ENCODE assay signal across 1 cellular context in the genomic region with DNA sequence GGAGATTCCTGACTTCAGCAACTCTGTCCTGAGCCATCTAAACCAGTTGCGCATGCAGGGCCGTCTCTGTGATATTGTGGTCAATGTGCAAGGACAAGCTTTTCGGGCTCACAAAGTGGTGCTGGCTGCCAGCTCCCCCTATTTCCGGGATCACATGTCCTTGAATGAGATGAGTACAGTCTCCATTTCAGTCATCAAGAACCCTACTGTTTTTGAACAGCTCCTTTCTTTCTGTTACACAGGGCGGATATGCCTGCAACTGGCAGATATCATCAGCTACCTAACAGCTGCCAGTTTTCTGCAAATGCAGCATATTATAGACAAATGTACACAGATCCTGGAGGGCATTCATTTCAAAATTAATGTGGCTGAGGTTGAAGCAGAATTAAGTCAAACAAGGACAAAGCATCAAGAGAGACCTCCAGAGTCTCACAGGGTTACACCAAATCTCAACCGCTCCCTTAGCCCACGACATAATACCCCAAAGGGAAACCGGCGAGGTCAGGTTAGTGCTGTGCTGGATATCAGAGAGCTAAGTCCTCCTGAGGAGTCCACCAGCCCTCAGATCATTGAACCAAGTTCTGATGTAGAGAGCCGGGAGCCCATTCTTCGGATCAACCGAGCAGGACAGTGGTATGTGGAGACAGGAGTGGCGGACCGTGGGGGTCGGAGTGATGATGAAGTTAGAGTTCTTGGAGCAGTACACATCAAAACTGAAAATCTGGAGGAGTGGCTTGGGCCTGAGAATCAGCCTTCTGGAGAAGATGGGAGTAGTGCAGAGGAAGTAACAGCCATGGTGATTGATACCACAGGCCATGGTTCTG.
TF ChIP-seq lines count a peak whose summit lies in the region.

No MANE protein-coding gene starts in this region.

TF ChIP-seq in K562, 482 proteins besides CTCF, POLR2A, EP300 and RAD21 (continued from another document and continues in another):
- TF ChIP-seq, protein P1, sequence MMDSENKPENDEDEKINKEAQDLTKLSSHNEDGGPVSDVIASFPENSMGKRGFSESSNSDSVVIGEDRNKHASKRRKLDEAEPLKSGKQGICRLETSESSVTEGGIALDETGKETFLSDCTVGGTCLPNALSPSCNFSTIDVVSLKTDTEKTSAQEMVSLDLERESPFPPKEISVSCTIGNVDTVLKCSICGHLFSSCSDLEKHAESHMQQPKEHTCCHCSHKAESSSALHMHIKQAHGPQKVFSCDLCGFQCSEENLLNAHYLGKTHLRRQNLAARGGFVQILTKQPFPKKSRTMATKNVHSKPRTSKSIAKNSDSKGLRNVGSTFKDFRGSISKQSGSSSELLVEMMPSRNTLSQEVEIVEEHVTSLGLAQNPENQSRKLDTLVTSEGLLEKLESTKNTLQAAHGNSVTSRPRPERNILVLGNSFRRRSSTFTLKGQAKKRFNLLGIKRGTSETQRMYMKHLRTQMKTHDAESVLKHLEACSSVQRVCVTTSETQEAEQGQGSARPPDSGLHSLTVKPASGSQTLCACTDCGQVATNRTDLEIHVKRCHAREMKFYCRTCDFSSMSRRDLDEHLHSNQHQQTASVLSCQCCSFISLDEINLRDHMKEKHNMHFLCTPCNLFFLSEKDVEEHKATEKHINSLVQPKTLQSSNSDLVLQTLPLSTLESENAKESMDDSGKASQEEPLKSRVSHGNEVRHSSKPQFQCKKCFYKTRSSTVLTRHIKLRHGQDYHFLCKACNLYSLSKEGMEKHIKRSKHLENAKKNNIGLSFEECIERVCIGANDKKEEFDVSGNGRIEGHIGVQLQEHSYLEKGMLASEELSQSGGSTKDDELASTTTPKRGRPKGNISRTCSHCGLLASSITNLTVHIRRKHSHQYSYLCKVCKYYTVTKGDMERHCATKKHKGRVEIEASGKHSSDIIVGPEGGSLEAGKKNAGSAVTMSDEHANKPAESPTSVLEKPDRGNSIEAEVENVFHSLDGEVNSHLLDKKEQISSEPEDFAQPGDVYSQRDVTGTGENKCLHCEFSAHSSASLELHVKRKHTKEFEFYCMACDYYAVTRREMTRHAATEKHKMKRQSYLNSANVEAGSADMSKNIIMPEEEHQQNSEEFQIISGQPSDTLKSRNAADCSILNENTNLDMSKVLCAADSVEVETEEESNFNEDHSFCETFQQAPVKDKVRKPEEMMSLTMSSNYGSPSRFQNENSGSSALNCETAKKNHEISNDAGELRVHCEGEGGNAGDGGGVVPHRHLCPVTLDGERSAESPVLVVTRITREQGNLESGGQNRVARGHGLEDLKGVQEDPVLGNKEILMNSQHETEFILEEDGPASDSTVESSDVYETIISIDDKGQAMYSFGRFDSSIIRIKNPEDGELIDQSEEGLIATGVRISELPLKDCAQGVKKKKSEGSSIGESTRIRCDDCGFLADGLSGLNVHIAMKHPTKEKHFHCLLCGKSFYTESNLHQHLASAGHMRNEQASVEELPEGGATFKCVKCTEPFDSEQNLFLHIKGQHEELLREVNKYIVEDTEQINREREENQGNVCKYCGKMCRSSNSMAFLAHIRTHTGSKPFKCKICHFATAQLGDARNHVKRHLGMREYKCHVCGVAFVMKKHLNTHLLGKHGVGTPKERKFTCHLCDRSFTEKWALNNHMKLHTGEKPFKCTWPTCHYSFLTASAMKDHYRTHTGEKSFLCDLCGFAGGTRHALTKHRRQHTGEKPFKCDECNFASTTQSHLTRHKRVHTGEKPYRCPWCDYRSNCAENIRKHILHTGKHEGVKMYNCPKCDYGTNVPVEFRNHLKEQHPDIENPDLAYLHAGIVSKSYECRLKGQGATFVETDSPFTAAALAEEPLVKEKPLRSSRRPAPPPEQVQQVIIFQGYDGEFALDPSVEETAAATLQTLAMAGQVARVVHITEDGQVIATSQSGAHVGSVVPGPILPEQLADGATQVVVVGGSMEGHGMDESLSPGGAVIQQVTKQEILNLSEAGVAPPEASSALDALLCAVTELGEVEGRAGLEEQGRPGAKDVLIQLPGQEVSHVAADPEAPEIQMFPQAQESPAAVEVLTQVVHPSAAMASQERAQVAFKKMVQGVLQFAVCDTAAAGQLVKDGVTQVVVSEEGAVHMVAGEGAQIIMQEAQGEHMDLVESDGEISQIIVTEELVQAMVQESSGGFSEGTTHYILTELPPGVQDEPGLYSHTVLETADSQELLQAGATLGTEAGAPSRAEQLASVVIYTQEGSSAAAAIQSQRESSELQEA (IDR thresholded peaks at IDR 0.05; ENCODE audit: low read depth) = no peak
- TF ChIP-seq HNRNPUL1 (IDR thresholded peaks at IDR 0.05; ENCODE audit: low read length) (no peak), DMBX1 (CRISPR knock-in tag; IDR thresholded peaks at IDR 0.05; ENCODE audit: borderline replicate concordance) (no peak), MAFG (tag; conservative IDR thresholded peaks at IDR 0.05) (peak; percentile 86), ZNF76 (CRISPR knock-in tag; IDR thresholded peaks at IDR 0.05; ENCODE audit: borderline replicate concordance) (no peak), ZNF668 (CRISPR knock-in tag; IDR thresholded peaks at IDR 0.05) (no peak), LCOR (CRISPR knock-in tag; IDR thresholded peaks at IDR 0.05) (no peak), SRSF1 (IDR thresholded peaks at IDR 0.05; ENCODE audit: low read depth, low read length) (no peak), CBX1 (IDR thresholded peaks at IDR 0.05; ENCODE audit: low read depth) (no peak), CHD1 (IDR thresholded peaks at IDR 0.05; ENCODE audit: low read length) (no peak), NELFE (IDR thresholded peaks at IDR 0.05; ENCODE audit: insufficient read depth, insufficient read length) (no peak), BRCA1 (IDR thresholded peaks at IDR 0.05) (no peak), BRCA1 (CRISPR knock-in tag; IDR thresholded peaks at IDR 0.05) (no peak), KLF1 (tag; IDR thresholded peaks at IDR 0.05) (no peak), FOXM1 (IDR thresholded peaks at IDR 0.05; ENCODE audit: low read depth) (no peak), FOXM1 (CRISPR knock-in tag; IDR thresholded peaks at IDR 0.05; ENCODE audit: low read depth) (no peak)
- TF ChIP-seq, protein P2, sequence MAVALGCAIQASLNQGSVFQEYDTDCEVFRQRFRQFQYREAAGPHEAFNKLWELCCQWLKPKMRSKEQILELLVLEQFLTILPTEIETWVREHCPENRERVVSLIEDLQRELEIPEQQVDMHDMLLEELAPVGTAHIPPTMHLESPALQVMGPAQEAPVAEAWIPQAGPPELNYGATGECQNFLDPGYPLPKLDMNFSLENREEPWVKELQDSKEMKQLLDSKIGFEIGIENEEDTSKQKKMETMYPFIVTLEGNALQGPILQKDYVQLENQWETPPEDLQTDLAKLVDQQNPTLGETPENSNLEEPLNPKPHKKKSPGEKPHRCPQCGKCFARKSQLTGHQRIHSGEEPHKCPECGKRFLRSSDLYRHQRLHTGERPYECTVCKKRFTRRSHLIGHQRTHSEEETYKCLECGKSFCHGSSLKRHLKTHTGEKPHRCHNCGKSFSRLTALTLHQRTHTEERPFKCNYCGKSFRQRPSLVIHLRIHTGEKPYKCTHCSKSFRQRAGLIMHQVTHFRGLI (CRISPR knock-in tag; IDR thresholded peaks at IDR 0.05) = no peak
- TF ChIP-seq, protein P3, sequence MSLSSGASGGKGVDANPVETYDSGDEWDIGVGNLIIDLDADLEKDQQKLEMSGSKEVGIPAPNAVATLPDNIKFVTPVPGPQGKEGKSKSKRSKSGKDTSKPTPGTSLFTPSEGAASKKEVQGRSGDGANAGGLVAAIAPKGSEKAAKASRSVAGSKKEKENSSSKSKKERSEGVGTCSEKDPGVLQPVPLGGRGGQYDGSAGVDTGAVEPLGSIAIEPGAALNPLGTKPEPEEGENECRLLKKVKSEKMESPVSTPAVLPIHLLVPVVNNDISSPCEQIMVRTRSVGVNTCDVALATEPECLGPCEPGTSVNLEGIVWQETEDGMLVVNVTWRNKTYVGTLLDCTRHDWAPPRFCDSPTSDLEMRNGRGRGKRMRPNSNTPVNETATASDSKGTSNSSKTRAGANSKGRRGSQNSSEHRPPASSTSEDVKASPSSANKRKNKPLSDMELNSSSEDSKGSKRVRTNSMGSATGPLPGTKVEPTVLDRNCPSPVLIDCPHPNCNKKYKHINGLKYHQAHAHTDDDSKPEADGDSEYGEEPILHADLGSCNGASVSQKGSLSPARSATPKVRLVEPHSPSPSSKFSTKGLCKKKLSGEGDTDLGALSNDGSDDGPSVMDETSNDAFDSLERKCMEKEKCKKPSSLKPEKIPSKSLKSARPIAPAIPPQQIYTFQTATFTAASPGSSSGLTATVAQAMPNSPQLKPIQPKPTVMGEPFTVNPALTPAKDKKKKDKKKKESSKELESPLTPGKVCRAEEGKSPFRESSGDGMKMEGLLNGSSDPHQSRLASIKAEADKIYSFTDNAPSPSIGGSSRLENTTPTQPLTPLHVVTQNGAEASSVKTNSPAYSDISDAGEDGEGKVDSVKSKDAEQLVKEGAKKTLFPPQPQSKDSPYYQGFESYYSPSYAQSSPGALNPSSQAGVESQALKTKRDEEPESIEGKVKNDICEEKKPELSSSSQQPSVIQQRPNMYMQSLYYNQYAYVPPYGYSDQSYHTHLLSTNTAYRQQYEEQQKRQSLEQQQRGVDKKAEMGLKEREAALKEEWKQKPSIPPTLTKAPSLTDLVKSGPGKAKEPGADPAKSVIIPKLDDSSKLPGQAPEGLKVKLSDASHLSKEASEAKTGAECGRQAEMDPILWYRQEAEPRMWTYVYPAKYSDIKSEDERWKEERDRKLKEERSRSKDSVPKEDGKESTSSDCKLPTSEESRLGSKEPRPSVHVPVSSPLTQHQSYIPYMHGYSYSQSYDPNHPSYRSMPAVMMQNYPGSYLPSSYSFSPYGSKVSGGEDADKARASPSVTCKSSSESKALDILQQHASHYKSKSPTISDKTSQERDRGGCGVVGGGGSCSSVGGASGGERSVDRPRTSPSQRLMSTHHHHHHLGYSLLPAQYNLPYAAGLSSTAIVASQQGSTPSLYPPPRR (CRISPR knock-in tag; IDR thresholded peaks at IDR 0.05; ENCODE audit: borderline replicate concordance) = no peak
- TF ChIP-seq, protein P4, sequence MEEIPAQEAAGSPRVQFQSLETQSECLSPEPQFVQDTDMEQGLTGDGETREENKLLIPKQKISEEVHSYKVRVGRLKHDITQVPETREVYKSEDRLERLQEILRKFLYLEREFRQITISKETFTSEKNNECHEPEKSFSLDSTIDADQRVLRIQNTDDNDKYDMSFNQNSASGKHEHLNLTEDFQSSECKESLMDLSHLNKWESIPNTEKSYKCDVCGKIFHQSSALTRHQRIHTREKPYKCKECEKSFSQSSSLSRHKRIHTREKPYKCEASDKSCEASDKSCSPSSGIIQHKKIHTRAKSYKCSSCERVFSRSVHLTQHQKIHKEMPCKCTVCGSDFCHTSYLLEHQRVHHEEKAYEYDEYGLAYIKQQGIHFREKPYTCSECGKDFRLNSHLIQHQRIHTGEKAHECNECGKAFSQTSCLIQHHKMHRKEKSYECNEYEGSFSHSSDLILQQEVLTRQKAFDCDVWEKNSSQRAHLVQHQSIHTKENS (CRISPR knock-in tag; IDR thresholded peaks at IDR 0.05) = no peak
- TF ChIP-seq, protein P5, sequence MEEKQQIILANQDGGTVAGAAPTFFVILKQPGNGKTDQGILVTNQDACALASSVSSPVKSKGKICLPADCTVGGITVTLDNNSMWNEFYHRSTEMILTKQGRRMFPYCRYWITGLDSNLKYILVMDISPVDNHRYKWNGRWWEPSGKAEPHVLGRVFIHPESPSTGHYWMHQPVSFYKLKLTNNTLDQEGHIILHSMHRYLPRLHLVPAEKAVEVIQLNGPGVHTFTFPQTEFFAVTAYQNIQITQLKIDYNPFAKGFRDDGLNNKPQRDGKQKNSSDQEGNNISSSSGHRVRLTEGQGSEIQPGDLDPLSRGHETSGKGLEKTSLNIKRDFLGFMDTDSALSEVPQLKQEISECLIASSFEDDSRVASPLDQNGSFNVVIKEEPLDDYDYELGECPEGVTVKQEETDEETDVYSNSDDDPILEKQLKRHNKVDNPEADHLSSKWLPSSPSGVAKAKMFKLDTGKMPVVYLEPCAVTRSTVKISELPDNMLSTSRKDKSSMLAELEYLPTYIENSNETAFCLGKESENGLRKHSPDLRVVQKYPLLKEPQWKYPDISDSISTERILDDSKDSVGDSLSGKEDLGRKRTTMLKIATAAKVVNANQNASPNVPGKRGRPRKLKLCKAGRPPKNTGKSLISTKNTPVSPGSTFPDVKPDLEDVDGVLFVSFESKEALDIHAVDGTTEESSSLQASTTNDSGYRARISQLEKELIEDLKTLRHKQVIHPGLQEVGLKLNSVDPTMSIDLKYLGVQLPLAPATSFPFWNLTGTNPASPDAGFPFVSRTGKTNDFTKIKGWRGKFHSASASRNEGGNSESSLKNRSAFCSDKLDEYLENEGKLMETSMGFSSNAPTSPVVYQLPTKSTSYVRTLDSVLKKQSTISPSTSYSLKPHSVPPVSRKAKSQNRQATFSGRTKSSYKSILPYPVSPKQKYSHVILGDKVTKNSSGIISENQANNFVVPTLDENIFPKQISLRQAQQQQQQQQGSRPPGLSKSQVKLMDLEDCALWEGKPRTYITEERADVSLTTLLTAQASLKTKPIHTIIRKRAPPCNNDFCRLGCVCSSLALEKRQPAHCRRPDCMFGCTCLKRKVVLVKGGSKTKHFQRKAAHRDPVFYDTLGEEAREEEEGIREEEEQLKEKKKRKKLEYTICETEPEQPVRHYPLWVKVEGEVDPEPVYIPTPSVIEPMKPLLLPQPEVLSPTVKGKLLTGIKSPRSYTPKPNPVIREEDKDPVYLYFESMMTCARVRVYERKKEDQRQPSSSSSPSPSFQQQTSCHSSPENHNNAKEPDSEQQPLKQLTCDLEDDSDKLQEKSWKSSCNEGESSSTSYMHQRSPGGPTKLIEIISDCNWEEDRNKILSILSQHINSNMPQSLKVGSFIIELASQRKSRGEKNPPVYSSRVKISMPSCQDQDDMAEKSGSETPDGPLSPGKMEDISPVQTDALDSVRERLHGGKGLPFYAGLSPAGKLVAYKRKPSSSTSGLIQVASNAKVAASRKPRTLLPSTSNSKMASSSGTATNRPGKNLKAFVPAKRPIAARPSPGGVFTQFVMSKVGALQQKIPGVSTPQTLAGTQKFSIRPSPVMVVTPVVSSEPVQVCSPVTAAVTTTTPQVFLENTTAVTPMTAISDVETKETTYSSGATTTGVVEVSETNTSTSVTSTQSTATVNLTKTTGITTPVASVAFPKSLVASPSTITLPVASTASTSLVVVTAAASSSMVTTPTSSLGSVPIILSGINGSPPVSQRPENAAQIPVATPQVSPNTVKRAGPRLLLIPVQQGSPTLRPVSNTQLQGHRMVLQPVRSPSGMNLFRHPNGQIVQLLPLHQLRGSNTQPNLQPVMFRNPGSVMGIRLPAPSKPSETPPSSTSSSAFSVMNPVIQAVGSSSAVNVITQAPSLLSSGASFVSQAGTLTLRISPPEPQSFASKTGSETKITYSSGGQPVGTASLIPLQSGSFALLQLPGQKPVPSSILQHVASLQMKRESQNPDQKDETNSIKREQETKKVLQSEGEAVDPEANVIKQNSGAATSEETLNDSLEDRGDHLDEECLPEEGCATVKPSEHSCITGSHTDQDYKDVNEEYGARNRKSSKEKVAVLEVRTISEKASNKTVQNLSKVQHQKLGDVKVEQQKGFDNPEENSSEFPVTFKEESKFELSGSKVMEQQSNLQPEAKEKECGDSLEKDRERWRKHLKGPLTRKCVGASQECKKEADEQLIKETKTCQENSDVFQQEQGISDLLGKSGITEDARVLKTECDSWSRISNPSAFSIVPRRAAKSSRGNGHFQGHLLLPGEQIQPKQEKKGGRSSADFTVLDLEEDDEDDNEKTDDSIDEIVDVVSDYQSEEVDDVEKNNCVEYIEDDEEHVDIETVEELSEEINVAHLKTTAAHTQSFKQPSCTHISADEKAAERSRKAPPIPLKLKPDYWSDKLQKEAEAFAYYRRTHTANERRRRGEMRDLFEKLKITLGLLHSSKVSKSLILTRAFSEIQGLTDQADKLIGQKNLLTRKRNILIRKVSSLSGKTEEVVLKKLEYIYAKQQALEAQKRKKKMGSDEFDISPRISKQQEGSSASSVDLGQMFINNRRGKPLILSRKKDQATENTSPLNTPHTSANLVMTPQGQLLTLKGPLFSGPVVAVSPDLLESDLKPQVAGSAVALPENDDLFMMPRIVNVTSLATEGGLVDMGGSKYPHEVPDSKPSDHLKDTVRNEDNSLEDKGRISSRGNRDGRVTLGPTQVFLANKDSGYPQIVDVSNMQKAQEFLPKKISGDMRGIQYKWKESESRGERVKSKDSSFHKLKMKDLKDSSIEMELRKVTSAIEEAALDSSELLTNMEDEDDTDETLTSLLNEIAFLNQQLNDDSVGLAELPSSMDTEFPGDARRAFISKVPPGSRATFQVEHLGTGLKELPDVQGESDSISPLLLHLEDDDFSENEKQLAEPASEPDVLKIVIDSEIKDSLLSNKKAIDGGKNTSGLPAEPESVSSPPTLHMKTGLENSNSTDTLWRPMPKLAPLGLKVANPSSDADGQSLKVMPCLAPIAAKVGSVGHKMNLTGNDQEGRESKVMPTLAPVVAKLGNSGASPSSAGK (IDR thresholded peaks at IDR 0.05) = no peak; the same call in 1 of the 2 replicates
